ENCODE assay signal across 8 cellular contexts in genomic region chr21:36321325-36322082, GRCh38. TPM values are rescaled to one million over a fixed set of nuclear protein-coding genes. Genes with fewer than 3 reads are reported as not detected.
DNase-seq lines count a peak whose midpoint lies in the region; ATAC-seq and TF ChIP-seq lines count a peak whose summit lies in the region.

No MANE protein-coding gene starts in this region.

- no peaks in the 10 kb centered on the region for H3K9me3 ChIP-seq in psoas muscle

- H3K36me3 ChIP-seq in psoas muscle (ENCODE audit: insufficient read depth in 1 of 2, low read depth in 1 of 2): peaks cover 0 to 7% of the 10 kb centered on the region in 2 donors

- no peaks in the 10 kb centered on the region for H3K27me3 ChIP-seq in psoas muscle (ENCODE audit: insufficient read depth in 3 of 3, low read length in 2 of 3)

- no peak for ATAC-seq in activated T-cell treated with anti-CD3 and anti-CD28 coated beads, Interleukin-2, amount 50 U/mL, for 72 hours (replicated peaks in 1 of 2)
- ATAC-seq in psoas muscle: peak in 2 of 4 donors; percentile 12 to 15
- ATAC-seq in HG03196 (IDR thresholded peaks at IDR 0.05; ENCODE audit: unreplicated experiment): no peak
- no peak for ATAC-seq in HG02571 (IDR thresholded peaks at IDR 0.05; ENCODE audit: unreplicated experiment)

- H3K4me3 Mint-ChIP-seq in activated T-cell treated with anti-CD3 and anti-CD28 coated beads, Interleukin-2, amount 50 U/mL, for 72 hours: peak overlapping the region; percentile 93 to 96

- H3K27me3 Mint-ChIP-seq in activated T-cell treated with anti-CD3 and anti-CD28 coated beads, Interleukin-2, amount 50 U/mL, for 72 hours (ENCODE audit: low read depth): no peaks in the 10 kb centered on the region

- peaks cover 9 to 30% of the 10 kb centered on the region in 2 donors for H3K36me3 Mint-ChIP-seq in activated T-cell treated with anti-CD3 and anti-CD28 coated beads, Interleukin-2, amount 50 U/mL, for 72 hours (ENCODE audit: insufficient read depth in 2 of 2)

- 5 to 10% (median 9%) methylated on average over 8 of the region's 8 CpGs for WGBS in psoas muscle, 3 donors

- no peak for TF ChIP-seq CTCF in psoas muscle (IDR thresholded peaks at IDR 0.05)

- peaks cover 54% of the 10 kb centered on the region for H3K4me1 Mint-ChIP-seq in activated T-cell treated with anti-CD3 and anti-CD28 coated beads, Interleukin-2, amount 50 U/mL, for 72 hours (ENCODE audit: low read depth)

- peak; percentile 5 for DNase-seq in activated naive CD4-positive, alpha-beta T cell treated with Interleukin-2 at 50 U/mL for 16 hours
- DNase-seq in activated naive CD4-positive, alpha-beta T cell treated with anti-CD3 and anti-CD28 coated beads, Interleukin-2, amount 50 U/mL, for 16 hours: no peak
- DNase-seq in NCI-H2029 treated with DMSO at 0.1 percent for 48 hours (lab: John Stamatoyannopoulos, UW): peak; percentile 62
- DNase-seq in activated T-cell treated with anti-CD3 and anti-CD28 coated beads, Interleukin-2, amount 50 U/mL, for 72 hours: peak in 1 of 2 donors; percentile 33
- DNase-seq in globus pallidus (ENCODE audit: low spot score): peak; percentile 48
- DNase-seq in psoas muscle: no peak

- H3K4me3 ChIP-seq in psoas muscle: peak overlapping the region; percentile 94

- peak overlapping the region; percentile 96 for H3K27ac Mint-ChIP-seq in activated T-cell treated with anti-CD3 and anti-CD28 coated beads, Interleukin-2, amount 50 U/mL, for 72 hours

- H3K9me3 Mint-ChIP-seq in activated T-cell treated with anti-CD3 and anti-CD28 coated beads, Interleukin-2, amount 50 U/mL, for 72 hours: peaks cover 0 to 2% of the 10 kb centered on the region in 2 donors

- H3K4me1 ChIP-seq in psoas muscle: peaks cover 41% of the 10 kb centered on the region

- intact Hi-C loops in psoas muscle (cut with DNase I): loop anchor here in 1 of 2 donors (2.0 to 5.0 kb wide), 2 partner anchors 61 to 165 kb away; partner anchors contain the start of gene DOP1B

- peak overlapping the region; percentile 99 for H3K27ac ChIP-seq in psoas muscle

RNA-seq across cellular contexts. Expression of gene MORC3, which starts 1.5 kb away (rescaled TPM):
- 10 to 100 TPM; 30.2 to 32.7 TPM for total RNA-seq in activated T-cell treated with anti-CD3 and anti-CD28 coated beads, Interleukin-2, amount 50 U/mL, for 72 hours
- 10 to 100 TPM; 18.9 to 29.6 (median 26.3) TPM for total RNA-seq in psoas muscle
- 10 to 100 TPM; 12.4 to 33.5 (median 14.2) TPM for polyA plus RNA-seq in psoas muscle

Comparison
In these comparisons a context has a peak if more than half of its experiments do, and no peak if none do; other contexts are left out.
1. DNase-seq: peak in activated naive CD4-positive, alpha-beta T cell treated with Interleukin-2 at 50 U/mL for 16 hours (single experiment), NCI-H2029 treated with DMSO at 0.1 percent for 48 hours (single experiment) and globus pallidus (single experiment); none in activated naive CD4-positive, alpha-beta T cell treated with anti-CD3 and anti-CD28 coated beads, Interleukin-2, amount 50 U/mL, for 16 hours (single experiment) and psoas muscle (0 of 2).